Comparison of ENCODE assay signal across 35 cellular contexts in the genomic region with DNA sequence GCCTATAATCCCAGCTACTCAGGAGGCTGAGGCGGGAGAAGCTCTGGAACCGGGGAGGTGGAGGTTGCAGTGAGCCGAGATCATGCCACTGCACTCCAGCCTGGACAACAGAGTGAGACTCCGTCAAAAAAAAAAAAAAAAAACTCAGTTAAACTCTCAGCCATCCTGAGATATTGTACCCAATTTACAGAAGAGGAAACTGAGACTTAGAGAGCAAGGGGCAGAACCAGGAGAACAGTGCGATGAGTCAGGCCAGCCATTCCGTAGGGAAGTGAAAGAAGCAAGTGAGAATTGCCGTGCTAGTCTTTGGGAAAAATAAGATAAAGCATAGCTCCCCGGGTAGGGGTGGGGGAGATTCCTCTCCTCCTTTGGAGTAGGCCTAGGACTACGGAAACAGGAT.
DNase-seq lines count a peak whose midpoint lies in the region; ATAC-seq, FAIRE-seq and TF ChIP-seq lines count a peak whose summit lies in the region.
"Had no signal": no experiment of that assay in that cellular context is flagged by ENCODE, and none has a peak within 500 bp of the region (broad histone marks: within the 10 kb centered on the region; RNA-seq: fewer than 3 reads in every experiment).

No MANE protein-coding gene starts in this region.

- H3K27ac ChIP-seq in right atrium auricular region (no peak overlapping the region), HepG2 (ENCODE audit: extremely low read length, insufficient read depth, low read length) (no peak overlapping the region), right lobe of liver (no peak overlapping the region), K562 (ENCODE audit: extremely low read depth, low read depth, low read length) (no peak overlapping the region), H9 (ENCODE audit: insufficient read length, low read depth, low read length) (no peak overlapping the region)
- H3K27ac ChIP-seq: 22Rv1; A549; BLaER1; BLaER1 treated with 17β-estradiol and CSF1 and Interleukin-3, amounts not matched to agents 10 nM and 100 nM; C4-2B had no signal

- H3K79me2 ChIP-seq in HepG2 (ENCODE audit: insufficient read depth, low read length) (no peaks in the 10 kb centered on the region), K562 (ENCODE audit: control insufficient read depth, insufficient read depth, low read length) (no peaks in the 10 kb centered on the region), H9 (ENCODE audit: insufficient read depth, low read length) (no peaks in the 10 kb centered on the region)

- H3K4me1 Mint-ChIP-seq in H9: no peaks in the 10 kb centered on the region
- H3K4me1 Mint-ChIP-seq: B cell; CD4-positive, CD25-positive, alpha-beta regulatory T cell; CD8-positive, alpha-beta memory T cell had no signal

- WGBS in HepG2 (ENCODE audit: low lambda C conversion rate): 70% methylated on average over 9 of the region's 9 CpGs
- 80% methylated on average over 4 of the region's 9 CpGs for WGBS in right lobe of liver (ENCODE audit: insufficient coverage, low coverage, low lambda C conversion rate, missing lambda C conversion rate)
- 0% methylated on average over 8 of the region's 9 CpGs for WGBS in K562 (ENCODE audit: insufficient coverage, low coverage, missing lambda C conversion rate)
- WGBS in H9 (ENCODE audit: extremely low coverage, insufficient read length, low lambda C conversion rate): no CpG with 5 or more reads among the region's 9 CpGs

- H3K23ac ChIP-seq in H9 (ENCODE audit: insufficient read length, low read depth, low read length): no peak overlapping the region

- no peaks in the 10 kb centered on the region for H3K23me2 ChIP-seq in H9 (ENCODE audit: insufficient read length, low read depth, low read length, poor library complexity, severe bottlenecking)

- no peaks in the 10 kb centered on the region for H3K9me3 Mint-ChIP-seq in H9
- H3K9me3 Mint-ChIP-seq: CD4-positive, alpha-beta T cell; CD8-positive, alpha-beta memory T cell; CD8-positive, alpha-beta T cell had no signal

- TF ChIP-seq POLR2A in HepG2 (IDR thresholded peaks at IDR 0.05; ENCODE audit: insufficient read depth in 1 of 2, low read depth in 2 of 2, low read length in 2 of 2) (no peak), right lobe of liver (IDR thresholded peaks at IDR 0.05) (no peak), K562 (conservative IDR thresholded peaks at IDR 0.05) (no peak)

- no peaks in the 10 kb centered on the region for H3K79me1 ChIP-seq in H9 (ENCODE audit: insufficient read depth, low read depth, low read length, poor library complexity, severe bottlenecking)

- TF ChIP-seq EP300 in HepG2 (IDR thresholded peaks at IDR 0.05; ENCODE audit: low read depth in 2 of 2, low read length in 2 of 2): no peak
- no peak for TF ChIP-seq EP300 in HepG2 (CRISPR knock-in tag; IDR thresholded peaks at IDR 0.05; ENCODE audit: borderline replicate concordance)
- no peak for TF ChIP-seq EP300 in K562 (IDR thresholded peaks at IDR 0.05; ENCODE audit: low read length)

- H3T11ph ChIP-seq in H9 (ENCODE audit: low read length): no peak overlapping the region

- H3K56ac ChIP-seq in H9 (ENCODE audit: insufficient read length, low read depth, low read length): no peak overlapping the region

- H2BK12ac ChIP-seq in H9 (ENCODE audit: insufficient read length, low read depth, low read length): no peak overlapping the region

- CTCF ChIA-PET in HepG2 (lab: Yijun Ruan, JAX; ENCODE audit: low intra/inter-chr PET ratio, low total read pairs): no interaction called here
- CTCF ChIA-PET in K562 (lab: Yijun Ruan, JAX; ENCODE audit: low intra/inter-chr PET ratio): no interaction called here

- TF ChIP-seq RAD21 in HepG2 (CRISPR knock-in tag; IDR thresholded peaks at IDR 0.05) (no peak), K562 (CRISPR knock-in tag; conservative IDR thresholded peaks at IDR 0.05 in 1 of 2, IDR thresholded peaks at IDR 0.05 in 1 of 2) (no peak)

- no peak for TF ChIP-seq CTCF in right atrium auricular region (IDR thresholded peaks at IDR 0.05)
- TF ChIP-seq CTCF in HepG2 (CRISPR knock-in tag; IDR thresholded peaks at IDR 0.05): no peak
- TF ChIP-seq CTCF in right lobe of liver (IDR thresholded peaks at IDR 0.05): no peak
- no peak for TF ChIP-seq CTCF in K562 (IDR thresholded peaks at IDR 0.05 in 2 of 3, conservative IDR thresholded peaks at IDR 0.05 in 1 of 3; ENCODE audit: insufficient read depth in 2 of 3, low read depth in 1 of 3, low read length in 3 of 3)
- TF ChIP-seq CTCF in H9 (conservative IDR thresholded peaks at IDR 0.05): no peak

- DNase-seq in right atrium auricular region (ENCODE audit: low spot score) (peak; percentile 30), Right ventricle myocardium inferior (ENCODE audit: missing footprints) (no peak), HepG2 (ENCODE audit: low spot score) (no peak), right lobe of liver (no peak), K562 (ENCODE audit: extremely low read depth in 1 of 4, low spot score in 3 of 4) (no peak), H9 (no peak)
- DNase-seq: 8988T; ACHN; AML-193; BE2C; C1 segment of cervical spinal cord; Caco-2; Calu3; CD4-positive, alpha-beta memory T cell; CD4-positive, alpha-beta T cell; CD4-positive, CD25-positive, alpha-beta regulatory T cell; CD8-positive, alpha-beta memory T cell; CD8-positive, alpha-beta T cell; COR-L47; DMS 273 treated with DMSO at 0.1 percent for 48 hours; DMS153; DMS53; DMS79; DMS79 treated with DMSO at 0.1 percent for 48 hours; DND-41; EL had no signal

- H4K20me1 ChIP-seq in HepG2 (ENCODE audit: insufficient read depth, low read length) (no peaks in the 10 kb centered on the region), K562 (replicated peaks; ENCODE audit: control insufficient read depth, insufficient read depth, low read length) (no peaks in the 10 kb centered on the region), H9 (ENCODE audit: control insufficient read depth, insufficient read depth, insufficient read length) (no peaks in the 10 kb centered on the region)
- H4K20me1 ChIP-seq: BLaER1; BLaER1 treated with 17β-estradiol and CSF1 and Interleukin-3, amounts not matched to agents 10 nM and 100 nM had no signal

- H3K36me3 Mint-ChIP-seq in H9 (ENCODE audit: insufficient read depth in 1 of 3, low read depth in 3 of 3): no peaks in the 10 kb centered on the region
- H3K36me3 Mint-ChIP-seq: CD14-positive monocyte; CD4-positive, alpha-beta memory T cell; CD4-positive, CD25-positive, alpha-beta regulatory T cell; CD8-positive, alpha-beta memory T cell; CD8-positive, alpha-beta T cell had no signal

- H2BK20ac ChIP-seq in H9 (ENCODE audit: low read depth, low read length, poor library complexity, severe bottlenecking): no peak overlapping the region

- H3K14ac ChIP-seq in H9 (ENCODE audit: insufficient read depth, low read length): no peak overlapping the region

- H2BK120ac ChIP-seq in H9 (ENCODE audit: low read depth, low read length, poor library complexity, severe bottlenecking): no peak overlapping the region

- BruUV-seq in HepG2 (replicated peaks; lab: Mats Ljungman, UMichigan) (no TSS peak), K562 (replicated peaks; lab: Mats Ljungman, UMichigan) (no TSS peak)

- FAIRE-seq in HepG2 (lab: Jason Lieb, UNC): no peak
- no peak for FAIRE-seq in K562 (lab: Jason Lieb, UNC)
- FAIRE-seq: A204.1, A549, D721Med had no signal

- H3K4me1 ChIP-seq in right atrium auricular region: no peaks in the 10 kb centered on the region
- peaks cover 74% of the 10 kb centered on the region for H3K4me1 ChIP-seq in HepG2 (ENCODE audit: insufficient read depth, low read length)
- H3K4me1 ChIP-seq in right lobe of liver: peaks cover 0 to under 1% (median 0%) of the 10 kb centered on the region in 4 donors
- H3K4me1 ChIP-seq in K562 (replicated peaks in 1 of 2; ENCODE audit: control insufficient read depth in 2 of 2, insufficient read depth in 2 of 2, low read length in 2 of 2): no peaks in the 10 kb centered on the region
- no peaks in the 10 kb centered on the region for H3K4me1 ChIP-seq in H9 (ENCODE audit: insufficient read depth, low read length)
- H3K4me1 ChIP-seq: A549, BE2C had no signal

- no peak overlapping the region for H3K9ac ChIP-seq in HepG2 (ENCODE audit: insufficient read depth, low read depth, low read length)
- H3K9ac ChIP-seq in K562 (ENCODE audit: insufficient read depth in 1 of 2, low read depth in 2 of 2, low read length in 2 of 2): no peak overlapping the region
- H3K9ac ChIP-seq in H9 (ENCODE audit: extremely low read depth, insufficient read length, low read length): no peak overlapping the region
- H3K9ac ChIP-seq: BLaER1; BLaER1 treated with 17β-estradiol and CSF1 and Interleukin-3, amounts not matched to agents 10 nM and 100 nM had no signal

- no peak overlapping the region for H3K4me3 ChIP-seq in right atrium auricular region
- H3K4me3 ChIP-seq in HepG2 (replicated peaks in 1 of 3; ENCODE audit: insufficient read depth in 1 of 3, low read depth in 2 of 3, low read length in 3 of 3): no peak overlapping the region
- H3K4me3 ChIP-seq in right lobe of liver: no peak overlapping the region
- H3K4me3 ChIP-seq in K562: no peak overlapping the region
- H3K4me3 ChIP-seq: A549; BLaER1; BLaER1 treated with 17β-estradiol and CSF1 and Interleukin-3, amounts not matched to agents 10 nM and 100 nM had no signal

- no peak overlapping the region for H2BK5ac ChIP-seq in H9 (ENCODE audit: insufficient read length, low read length)

- H3K27me3 ChIP-seq in right atrium auricular region: no peaks in the 10 kb centered on the region
- H3K27me3 ChIP-seq in HepG2 (ENCODE audit: control insufficient read depth in 1 of 2, insufficient read depth in 2 of 2, low read length in 2 of 2): no peaks in the 10 kb centered on the region
- H3K27me3 ChIP-seq in right lobe of liver: no peaks in the 10 kb centered on the region
- H3K27me3 ChIP-seq in K562 (ENCODE audit: control insufficient read depth in 2 of 2, insufficient read depth in 2 of 2, low read length in 2 of 2): peaks cover 23 to 52% of the 10 kb centered on the region in 2 experiments
- no peaks in the 10 kb centered on the region for H3K27me3 ChIP-seq in H9 (ENCODE audit: insufficient read depth, low read length)
- H3K27me3 ChIP-seq: BE2C had no signal

- POLR2A ChIA-PET in HepG2 (lab: Yijun Ruan, JAX): no interaction called here
- POLR2A ChIA-PET in K562 (lab: Yijun Ruan, JAX): no interaction called here

- H3K9me1 ChIP-seq in K562 (ENCODE audit: control insufficient read depth, insufficient read depth, low read length): no peaks in the 10 kb centered on the region

- H3K18ac ChIP-seq in H9 (ENCODE audit: insufficient read length, low read depth, low read length): no peak overlapping the region

- H2AK5ac ChIP-seq in H9 (ENCODE audit: insufficient read length, low read length): no peak overlapping the region

- ATAC-seq in Right ventricle myocardium inferior (no peak), HepG2 (no peak), right lobe of liver (no peak), K562 (no peak)
- ATAC-seq: A549; CD8-positive, alpha-beta T cell had no signal

- no peak overlapping the region for H4K8ac ChIP-seq in H9 (replicated peaks; ENCODE audit: insufficient read length, low read depth, low read length)

- in situ Hi-C loops in HepG2 (cut with HindIII; ENCODE audit: extremely low pct_ligation_motif_present, low pct_unique_long_range_greater_than_20kb): no loop called here
- in situ Hi-C loops in K562 (cut with MboI): no loop called here

- no peak overlapping the region for H4K5ac ChIP-seq in H9 (ENCODE audit: insufficient read length, low read depth, low read length)

- H2BK15ac ChIP-seq in H9 (ENCODE audit: low read depth, low read length): no peak overlapping the region

- no peak overlapping the region for H3K4me3 Mint-ChIP-seq in H9
- H3K4me3 Mint-ChIP-seq: B cell; CD14-positive monocyte; CD4-positive, alpha-beta memory T cell; CD4-positive, alpha-beta T cell; CD4-positive, CD25-positive, alpha-beta regulatory T cell; CD8-positive, alpha-beta memory T cell; CD8-positive, alpha-beta T cell had no signal

- intact Hi-C loops in Right ventricle myocardium inferior (cut with DNase I) (no loop called here), HepG2 (cut with micrococcal nuclease; ENCODE audit: unreplicated experiment) (no loop called here), right lobe of liver (cut with DNase I) (no loop called here), K562 (cut with micrococcal nuclease) (no loop called here)

- no peak overlapping the region for H4K91ac ChIP-seq in H9 (ENCODE audit: insufficient read length, low read depth, low read length)

- H3K36me3 ChIP-seq in right atrium auricular region (no peaks in the 10 kb centered on the region), HepG2 (replicated peaks in 1 of 2; ENCODE audit: control insufficient read depth in 1 of 2, insufficient read depth in 2 of 2, low read length in 2 of 2) (no peaks in the 10 kb centered on the region), right lobe of liver (no peaks in the 10 kb centered on the region), K562 (ENCODE audit: control insufficient read depth, insufficient read depth, low read length) (no peaks in the 10 kb centered on the region)
- H3K36me3 ChIP-seq: BE2C; BLaER1; BLaER1 treated with 17β-estradiol and CSF1 and Interleukin-3, amounts not matched to agents 10 nM and 100 nM had no signal

- H3K4me2 ChIP-seq in HepG2 (ENCODE audit: low read depth, low read length): no peak overlapping the region
- H3K4me2 ChIP-seq in K562 (ENCODE audit: insufficient read depth, low read length): no peak overlapping the region
- H3K4me2 ChIP-seq in H9 (ENCODE audit: insufficient read depth, insufficient read length, low read length): no peak overlapping the region
- H3K4me2 ChIP-seq: A549; BLaER1; BLaER1 treated with 17β-estradiol and CSF1 and Interleukin-3, amounts not matched to agents 10 nM and 100 nM had no signal

- H3K27ac Mint-ChIP-seq in H9: no peak overlapping the region; a peak in 1 of 7 replicates
- H3K27ac Mint-ChIP-seq: B cell; CD14-positive monocyte; CD4-positive, alpha-beta memory T cell; CD4-positive, alpha-beta T cell; CD4-positive, CD25-positive, alpha-beta regulatory T cell; CD8-positive, alpha-beta memory T cell; CD8-positive, alpha-beta T cell had no signal

- no peaks in the 10 kb centered on the region for H3K9me3 ChIP-seq in right atrium auricular region
- no peaks in the 10 kb centered on the region for H3K9me3 ChIP-seq in HepG2 (ENCODE audit: low read length)
- no peaks in the 10 kb centered on the region for H3K9me3 ChIP-seq in right lobe of liver
- H3K9me3 ChIP-seq in K562 (replicated peaks; ENCODE audit: control insufficient read depth, insufficient read depth, low read depth, low read length): no peaks in the 10 kb centered on the region; the same call in 1 of the 2 replicates
- no peaks in the 10 kb centered on the region for H3K9me3 ChIP-seq in H9 (ENCODE audit: control insufficient read depth, low read depth, low read length)
- H3K9me3 ChIP-seq: A549, BE2C, Caco-2 had no signal

- no peak overlapping the region for H2AFZ ChIP-seq in HepG2 (ENCODE audit: low read length)
- no peak overlapping the region for H2AFZ ChIP-seq in K562 (ENCODE audit: low read depth, low read length)
- H2AFZ ChIP-seq in H9 (ENCODE audit: low read length): no peak overlapping the region

- peaks cover 2% of the 10 kb centered on the region; the same call in 1 of the 2 replicates for H3K27me3 Mint-ChIP-seq in H9 (ENCODE audit: low read depth)

- no peak overlapping the region for H3K4ac ChIP-seq in H9 (ENCODE audit: low read depth, low read length)
